Comparison of ENCODE assay signal across 8 cellular contexts in the genomic region with DNA sequence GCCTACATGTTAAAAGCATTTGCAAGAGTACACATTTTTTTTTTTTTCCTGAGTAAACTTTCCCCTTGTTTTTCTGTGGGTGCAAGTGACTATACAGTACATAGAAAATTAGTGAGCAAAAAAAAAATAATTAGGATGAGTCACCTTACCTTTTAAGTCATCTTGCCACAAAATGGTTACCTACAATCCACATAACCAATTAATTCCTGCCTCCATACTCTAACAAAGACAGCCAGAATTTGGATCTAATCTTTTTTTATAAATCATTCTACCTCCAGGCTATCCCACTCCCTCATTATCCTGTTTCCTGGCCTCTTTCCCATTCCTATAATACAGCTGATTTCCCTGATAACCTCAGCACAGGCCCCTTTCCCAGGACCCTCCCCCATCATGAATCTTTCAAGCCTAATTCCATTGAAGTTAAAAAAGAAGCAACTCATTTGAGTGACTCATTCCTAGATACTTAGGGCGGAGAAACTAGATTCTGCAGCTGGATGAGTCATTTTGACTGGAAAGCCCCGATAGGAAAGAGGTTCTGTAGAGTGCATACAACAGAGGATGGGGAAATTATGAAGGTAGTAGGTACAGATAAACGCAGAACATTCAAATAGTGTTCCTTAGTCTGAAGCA.
A peak's percentile ranks its signal among the peaks of the same experiment; 100 is the strongest.
DNase-seq lines count a peak whose midpoint lies in the region; ATAC-seq and TF ChIP-seq lines count a peak whose summit lies in the region.

No MANE protein-coding gene starts in this region.

- H3K9me3 ChIP-seq in left ventricle myocardium inferior (replicated peaks) = peaks cover 15% of the 10 kb centered on the region

- intact Hi-C loops in left ventricle myocardium inferior (cut with micrococcal nuclease) = no loop called here

- POLR2A ChIA-PET in activated CD4-positive, alpha-beta memory T cell treated with anti-CD3 and anti-CD28 coated beads, Interleukin-2, amount 10 ng/mL, durations not matched to agents 7 days and 5 days (lab: Charles Lee) = interaction anchor here (0.7 to 1.4 kb wide), 4 partner anchors 11 to 188 kb away, joined by 3 to 4 read pairs (median 3); no protein-coding TSS in a partner anchor

- TF ChIP-seq CTCF in GM20000 (IDR thresholded peaks at IDR 0.05; ENCODE audit: extremely low read depth, missing control alignments) (no peak), left ventricle myocardium inferior (IDR thresholded peaks at IDR 0.05; ENCODE audit: borderline replicate concordance) (no peak)

- peak overlapping the region; percentile 60 for H3K27ac ChIP-seq in left ventricle myocardium inferior (replicated peaks)

- peaks cover 3% of the 10 kb centered on the region for H3K36me3 ChIP-seq in left ventricle myocardium inferior

- peaks cover 47% of the 10 kb centered on the region for H3K4me1 ChIP-seq in left ventricle myocardium inferior

- no peak overlapping the region for H3K4me3 ChIP-seq in left ventricle myocardium inferior

- H3K36me3 Mint-ChIP-seq in activated CD4-positive, alpha-beta memory T cell treated with anti-CD3 and anti-CD28 coated beads, Interleukin-2, amount 10 ng/mL, durations not matched to agents 7 days and 5 days (ENCODE audit: low read depth) = peaks cover 38% of the 10 kb centered on the region

- H3K27ac Mint-ChIP-seq in activated CD4-positive, alpha-beta memory T cell treated with anti-CD3 and anti-CD28 coated beads, Interleukin-2, amount 10 ng/mL, durations not matched to agents 7 days and 5 days = peak overlapping the region; percentile 76

- H3K27me3 Mint-ChIP-seq in activated CD4-positive, alpha-beta memory T cell treated with anti-CD3 and anti-CD28 coated beads, Interleukin-2, amount 10 ng/mL, durations not matched to agents 7 days and 5 days = no peaks in the 10 kb centered on the region

- no peaks in the 10 kb centered on the region for H3K27me3 ChIP-seq in left ventricle myocardium inferior (ENCODE audit: low read depth)

- H3K4me3 Mint-ChIP-seq in activated CD4-positive, alpha-beta memory T cell treated with anti-CD3 and anti-CD28 coated beads, Interleukin-2, amount 10 ng/mL, durations not matched to agents 7 days and 5 days = peak overlapping the region; percentile 6

- CTCF ChIA-PET in activated CD4-positive, alpha-beta memory T cell treated with anti-CD3 and anti-CD28 coated beads, Interleukin-2, amount 10 ng/mL, durations not matched to agents 7 days and 5 days (lab: Charles Lee) = interaction anchor here (0.8 kb wide), 1 partner anchor 288 kb away, joined by 5 read pairs; no protein-coding TSS in a partner anchor

- peaks cover 33% of the 10 kb centered on the region for H3K4me1 Mint-ChIP-seq in activated CD4-positive, alpha-beta memory T cell treated with anti-CD3 and anti-CD28 coated beads, Interleukin-2, amount 10 ng/mL, durations not matched to agents 7 days and 5 days

- ATAC-seq in HG03457 (IDR thresholded peaks at IDR 0.05; ENCODE audit: unreplicated experiment) = peak; percentile 64

- DNase-seq in GM03348 (ENCODE audit: low spot score) (peak; percentile 84), GM20000 (ENCODE audit: low spot score) (peak; percentile 49), left ventricle myocardium inferior (no peak), retina (no peak), NCI-H1092 (lab: John Stamatoyannopoulos, UW) (no peak)
- DNase-seq in activated CD4-positive, alpha-beta memory T cell treated with anti-CD3 and anti-CD28 coated beads, Interleukin-2, amount 10 ng/mL, durations not matched to agents 7 days and 5 days = peak; percentile 28
- peak; percentile 4 for DNase-seq in stimulated activated CD8-positive, alpha-beta memory T cell treated with anti-CD3 and anti-CD28 coated beads, Interleukin-12 subunit alpha, Interleukin-12 subunit beta, amount 100 ng/mL, for 1 hour (ENCODE audit: low read depth)

- H3K9me3 Mint-ChIP-seq in activated CD4-positive, alpha-beta memory T cell treated with anti-CD3 and anti-CD28 coated beads, Interleukin-2, amount 10 ng/mL, durations not matched to agents 7 days and 5 days = peaks cover 12% of the 10 kb centered on the region

Comparison
In these comparisons a context has a peak if more than half of its experiments do, and no peak if none do; other contexts are left out.
1. DNase-seq: peak in GM03348 (single experiment), GM20000 (single experiment), activated CD4-positive, alpha-beta memory T cell treated with anti-CD3 and anti-CD28 coated beads, Interleukin-2, amount 10 ng/mL, durations not matched to agents 7 days and 5 days (single experiment) and stimulated activated CD8-positive, alpha-beta memory T cell treated with anti-CD3 and anti-CD28 coated beads, Interleukin-12 subunit alpha, Interleukin-12 subunit beta, amount 100 ng/mL, for 1 hour (single experiment); none in left ventricle myocardium inferior (single experiment), retina (single experiment) and NCI-H1092 (single experiment).